Comparison of ENCODE assay signal across 1 cellular context in the genomic region with DNA sequence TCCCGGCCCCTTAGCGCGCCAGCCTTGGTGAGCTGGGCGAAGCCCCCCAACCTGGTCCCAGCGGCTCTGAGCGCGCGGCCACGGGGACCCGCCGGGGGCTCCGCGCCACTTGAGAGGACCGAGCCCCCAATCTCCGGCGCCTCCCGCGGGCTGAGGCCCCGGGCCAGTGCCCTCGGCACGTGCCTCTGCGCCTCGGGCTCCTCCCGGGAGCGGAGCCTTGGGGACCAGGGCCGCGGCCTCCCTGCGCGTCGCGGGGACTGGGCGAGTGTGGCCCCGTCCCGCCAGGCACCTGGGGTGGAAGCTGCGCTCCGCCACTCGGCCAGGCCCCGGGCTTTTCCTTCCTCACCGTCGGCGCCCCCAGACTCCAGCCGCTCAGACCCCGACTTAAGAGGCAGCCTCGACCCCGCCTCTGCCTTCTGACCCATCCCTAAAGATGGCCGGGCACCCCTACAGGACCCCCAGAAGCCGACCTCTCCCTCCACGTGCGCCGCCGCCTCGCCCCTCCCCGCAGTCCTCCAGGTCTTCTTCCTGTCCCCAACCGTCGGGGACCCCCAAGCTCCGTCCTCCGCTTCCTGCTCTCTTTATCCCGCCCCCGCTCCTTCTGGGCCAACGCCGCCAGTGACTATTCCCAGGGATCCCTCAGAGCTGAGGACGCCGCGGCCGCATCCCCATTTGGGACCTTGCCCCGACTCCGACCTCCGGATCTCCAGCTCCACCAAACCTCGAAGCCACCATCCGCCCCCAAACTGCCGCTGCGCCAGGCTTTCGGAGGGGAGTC.
TF ChIP-seq lines count a peak whose summit lies in the region.

No MANE protein-coding gene starts in this region.

TF ChIP-seq in WTC11, 78 proteins besides CTCF, POLR2A, EP300 and RAD21:
- no peak for TF ChIP-seq NFATC4 (CRISPR knock-in tag; IDR thresholded peaks at IDR 0.05)
- TF ChIP-seq, protein P1, sequence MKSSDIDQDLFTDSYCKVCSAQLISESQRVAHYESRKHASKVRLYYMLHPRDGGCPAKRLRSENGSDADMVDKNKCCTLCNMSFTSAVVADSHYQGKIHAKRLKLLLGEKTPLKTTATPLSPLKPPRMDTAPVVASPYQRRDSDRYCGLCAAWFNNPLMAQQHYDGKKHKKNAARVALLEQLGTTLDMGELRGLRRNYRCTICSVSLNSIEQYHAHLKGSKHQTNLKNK (CRISPR knock-in tag; IDR thresholded peaks at IDR 0.05): no peak
